21 cellular contexts compared by ENCODE assay signal in genomic region chr6:125742024-125742423, GRCh38. TPM values are rescaled to one million over a fixed set of nuclear protein-coding genes. Genes with fewer than 3 reads are reported as not detected.
DNase-seq lines count a peak whose midpoint lies in the region; ATAC-seq and TF ChIP-seq lines count a peak whose summit lies in the region.
"Had no signal": no experiment of that assay in that cellular context is flagged by ENCODE, and none has a peak within 500 bp of the region (broad histone marks: within the 10 kb centered on the region; RNA-seq: fewer than 3 reads in every experiment).

No MANE protein-coding gene starts in this region.

- H3K36me3 ChIP-seq in heart right ventricle (no peaks in the 10 kb centered on the region), tibial artery (no peaks in the 10 kb centered on the region)

- peaks cover 0 to 63% (median 0%) of the 10 kb centered on the region in 7 donors for H3K27me3 ChIP-seq in heart right ventricle
- H3K27me3 ChIP-seq in tibial artery: no peaks in the 10 kb centered on the region

- DNase-seq in heart right ventricle: no peak
- no peak for DNase-seq in Right ventricle myocardium superior
- DNase-seq in coronary artery (ENCODE audit: low spot score): no peak
- peak; percentile 52 for DNase-seq in pons (ENCODE audit: low spot score)
- no peak for DNase-seq in tibial artery
- no peak for DNase-seq in H4 (ENCODE audit: low spot score)
- no peak for DNase-seq in DMS 273 (lab: John Stamatoyannopoulos, UW; ENCODE audit: unreplicated experiment)
- DNase-seq: 8988T, Caco-2, EL, NCI-H1105 treated with DMSO at 0.1 percent for 48 hours, NCI-H1694, NCI-H2107, NCI-H510A, NCI-H774, SHP77 treated with DMSO at 0.1 percent for 48 hours had no signal

- ATAC-seq in heart right ventricle: no peak
- ATAC-seq in Right ventricle myocardium superior (ENCODE audit: poor library complexity): no peak
- ATAC-seq in GM21515 (IDR thresholded peaks at IDR 0.05; ENCODE audit: unreplicated experiment): no peak
- ATAC-seq: GM23338, HCT116 had no signal

- TF ChIP-seq CTCF in heart right ventricle (IDR thresholded peaks at IDR 0.05): no peak
- TF ChIP-seq CTCF in coronary artery (IDR thresholded peaks at IDR 0.05): no peak
- TF ChIP-seq CTCF in tibial artery (IDR thresholded peaks at IDR 0.05): no peak

- H3K27ac ChIP-seq in heart right ventricle (peak overlapping the region in 8 of 10 donors; percentile 7 to 96 (median 34)), coronary artery (peak overlapping the region; percentile 67 to 98), tibial artery (peak overlapping the region; percentile 99)

- intact Hi-C loops in heart right ventricle (cut with DNase I) (loop anchor here in 3 of 10 donors (10.0 kb wide), 2 partner anchors 157 to 297 kb away; no protein-coding TSS in a partner anchor), Right ventricle myocardium superior (cut with DNase I) (no loop called here), tibial artery (cut with DNase I; ENCODE audit: low total_unique reads) (loop anchor here (10.0 kb wide), 1 partner anchor 147 kb away; no protein-coding TSS in a partner anchor)

- H3K4me1 ChIP-seq in heart right ventricle: peaks cover 0 to 50% (median 12%) of the 10 kb centered on the region in 9 donors
- H3K4me1 ChIP-seq in tibial artery: peaks cover 0 to 51% (median 9%) of the 10 kb centered on the region in 4 donors
- H3K4me1 ChIP-seq: Caco-2 had no signal

- peak overlapping the region in 4 of 10 donors; percentile 16 to 35 (median 20) for H3K4me3 ChIP-seq in heart right ventricle
- H3K4me3 ChIP-seq in coronary artery: peak overlapping the region; percentile 88
- peak overlapping the region; percentile 33 to 89 for H3K4me3 ChIP-seq in tibial artery
- H3K4me3 ChIP-seq: GM12878, GM23338 had no signal

- no peaks in the 10 kb centered on the region for H3K9me3 ChIP-seq in heart right ventricle
- H3K9me3 ChIP-seq in tibial artery: no peaks in the 10 kb centered on the region
- H3K9me3 ChIP-seq: Caco-2 had no signal

- WGBS in heart right ventricle, 2 donors: 89 to 91% methylated on average over 2 of the region's 2 CpGs

RNA-seq across cellular contexts. Expression of gene HEY2, which starts 7.4 kb away (rescaled TPM):
- total RNA-seq in heart right ventricle: 10 to 100 TPM; 12.4 to 75.1 (median 36.2) TPM
- polyA plus RNA-seq in heart right ventricle: 10 to 100 TPM; 14.1 to 28.6 TPM
- 60.6 TPM for total RNA-seq in Right ventricle myocardium superior
- 0.93 TPM in 1 of 2 replicates, not detected in the other for total RNA-seq in H4 (2014; rRNA removed; shearing (Covaris generic))
- total RNA-seq: B cell, Caco-2 had no signal

RNA-seq across cellular contexts. Expression of gene NCOA7, which starts 48.7 kb away (rescaled TPM):
- total RNA-seq in heart right ventricle (10 to 100 TPM in 7 of 10 donors, 1 to 10 TPM in 3; 6.2 to 21.3 (median 11.1) TPM), Right ventricle myocardium superior (12.7 TPM)
- polyA plus RNA-seq in heart right ventricle: 10 to 100 TPM in 1 of 2 donors, 1 to 10 TPM in 1; 4.2 to 10.2 TPM
- 26.1 and 33.4 TPM in 2 replicates for total RNA-seq in H4 (2014; rRNA removed; shearing (Covaris generic))

Comparison
In these comparisons a context has a peak if more than half of its experiments do, and no peak if none do; other contexts are left out.
1. H3K27ac ChIP-seq: peak in every context shown above with its lines; median percentile 99 in tibial artery; 82 in coronary artery; 34 in heart right ventricle.